Comparison of ENCODE assay signal across 8 cellular contexts in the genomic region with DNA sequence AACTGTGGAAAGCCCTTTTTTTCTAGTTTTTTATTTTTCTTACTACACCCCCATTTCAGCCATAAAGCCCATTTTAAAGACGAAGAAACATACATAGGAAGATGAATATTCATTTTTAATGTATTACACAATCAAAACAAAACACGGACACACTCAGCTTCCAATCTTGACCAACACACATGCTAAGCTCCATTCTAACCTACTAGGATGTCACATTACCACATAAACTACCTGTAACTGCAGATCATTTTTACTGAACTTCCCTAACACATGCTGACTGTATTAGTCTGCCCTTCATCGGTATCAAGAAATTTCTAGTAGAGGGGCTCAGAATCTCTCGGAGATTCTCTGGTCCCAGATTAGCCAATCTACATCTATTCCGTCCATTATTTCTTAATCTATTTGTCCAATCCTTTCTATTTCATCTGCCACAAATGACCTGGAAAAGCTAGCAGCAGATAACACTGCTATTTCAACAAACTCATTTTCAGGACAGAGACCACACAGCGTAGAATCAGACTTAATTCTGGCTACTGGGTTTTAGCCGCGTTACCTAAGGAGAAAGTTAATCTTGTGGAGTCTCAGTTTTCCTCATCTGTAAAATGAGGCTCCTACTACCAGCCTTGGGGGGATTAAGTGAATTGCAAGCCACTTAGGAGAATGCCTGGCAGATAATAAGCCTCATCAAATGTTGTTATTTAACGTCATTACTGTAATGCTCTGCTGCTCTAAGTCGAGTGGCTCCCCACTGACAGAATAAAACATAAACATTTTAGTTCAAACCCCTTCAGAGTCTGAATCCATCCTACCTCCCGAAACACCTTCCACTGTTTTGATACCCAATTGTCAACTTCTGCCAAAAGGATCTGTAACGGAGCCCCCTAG.
DNase-seq lines count a peak whose midpoint lies in the region; ATAC-seq, FAIRE-seq and TF ChIP-seq lines count a peak whose summit lies in the region.

No MANE protein-coding gene starts in this region.

- TF ChIP-seq CTCF in D721Med (IDR thresholded peaks at IDR 0.05; ENCODE audit: insufficient read depth, missing control alignments): no peak

- DNase-seq in D721Med (ENCODE audit: insufficient read length, low spot score): no peak
- peak; percentile 33 for DNase-seq in NCI-H69 (lab: John Stamatoyannopoulos, UW)
- peak; percentile 41 to 54 for DNase-seq in erythroblast (lab: John Stamatoyannopoulos, UW)
- peak; percentile 51 for DNase-seq in pons (ENCODE audit: low spot score)
- no peak for DNase-seq in NCI-H1048 (lab: John Stamatoyannopoulos, UW)
- DNase-seq in stimulated activated CD4-positive, alpha-beta T cell treated with anti-CD3 and anti-CD28 coated beads, Interleukin-2, amount 100 ng/mL, for 24 hours: no peak

- peak; percentile 73 for FAIRE-seq in D721Med (lab: Jason Lieb, UNC)

- ATAC-seq in GM21619 (IDR thresholded peaks at IDR 0.05; ENCODE audit: unreplicated experiment) (no peak), GM21737 (IDR thresholded peaks at IDR 0.05; ENCODE audit: unreplicated experiment) (no peak)

- no peak for TF ChIP-seq POLR2A in erythroblast (IDR thresholded peaks at IDR 0.05; ENCODE audit: low read length)

Comparison
In these comparisons a context has a peak if more than half of its experiments do, and no peak if none do; other contexts are left out.
1. DNase-seq: peak in NCI-H69 (single experiment), erythroblast (2 of 2) and pons (single experiment); none in D721Med (single experiment), NCI-H1048 (single experiment) and stimulated activated CD4-positive, alpha-beta T cell treated with anti-CD3 and anti-CD28 coated beads, Interleukin-2, amount 100 ng/mL, for 24 hours (0 of 2).